Comparison of ENCODE assay signal across 8 cellular contexts in genomic region chr1:156496211-156496761, GRCh38.
DNase-seq lines count a peak whose midpoint lies in the region; ATAC-seq lines count a peak whose summit lies in the region.

No MANE protein-coding gene starts in this region.

- H3K4me3 ChIP-seq in ACC112 (ENCODE audit: low read depth, low read length) (peak overlapping the region; percentile 46), adipocyte (ENCODE audit: low read length) (peak overlapping the region; percentile 57), muscle layer of colon (ENCODE audit: low read depth in 1 of 2, low read length in 2 of 2) (peak overlapping the region; percentile 13 to 87)

- no peaks in the 10 kb centered on the region for H3K36me3 ChIP-seq in ACC112 (ENCODE audit: insufficient read depth, low read length)
- peaks cover 6% of the 10 kb centered on the region for H3K36me3 ChIP-seq in adipocyte (ENCODE audit: control insufficient read depth, insufficient read depth, low read length, severe bottlenecking)
- peaks cover 7% of the 10 kb centered on the region for H3K36me3 ChIP-seq in muscle layer of colon (ENCODE audit: insufficient read depth, low read length)

- H3K4me1 ChIP-seq in ACC112 (ENCODE audit: control insufficient read depth, insufficient read depth, low read length, unreplicated experiment), result peaks cover 50% of the 10 kb centered on the region
- H3K4me1 ChIP-seq in adipocyte (ENCODE audit: control insufficient read depth, insufficient read depth, low read length), result peaks cover 76% of the 10 kb centered on the region
- H3K4me1 ChIP-seq in muscle layer of colon (ENCODE audit: insufficient read depth, low read length), result peaks cover 80% of the 10 kb centered on the region

- H3K9ac ChIP-seq in adipocyte (ENCODE audit: low read length), result peak overlapping the region; percentile 24
- H3K9ac ChIP-seq in muscle layer of colon (ENCODE audit: low read length), result peak overlapping the region; percentile 50

- H3K27me3 ChIP-seq in ACC112 (ENCODE audit: insufficient read depth, low read length) (no peaks in the 10 kb centered on the region), adipocyte (replicated peaks; ENCODE audit: control insufficient read depth, insufficient read depth, low read length) (no peaks in the 10 kb centered on the region), muscle layer of colon (ENCODE audit: control insufficient read depth in 1 of 2, insufficient read depth in 2 of 2, low read length in 2 of 2) (no peaks in the 10 kb centered on the region)

- peak overlapping the region; percentile 40 for H3K27ac ChIP-seq in ACC112 (ENCODE audit: low read depth, low read length)
- peak overlapping the region; percentile 78 for H3K27ac ChIP-seq in muscle layer of colon (ENCODE audit: low read depth, low read length)

- H3K9me3 ChIP-seq in adipocyte (ENCODE audit: control insufficient read depth, low read length) (no peaks in the 10 kb centered on the region), muscle layer of colon (ENCODE audit: low read length) (no peaks in the 10 kb centered on the region)

- no peak overlapping the region for H2AFZ ChIP-seq in ACC112 (ENCODE audit: low read length, unreplicated experiment)

- ATAC-seq in GM21723 (IDR thresholded peaks at IDR 0.05; ENCODE audit: unreplicated experiment) (peak; percentile 25), HG02840 (IDR thresholded peaks at IDR 0.05; ENCODE audit: low FRiP score, unreplicated experiment) (no peak), GM21825 (IDR thresholded peaks at IDR 0.05; ENCODE audit: unreplicated experiment) (no peak)

- H3K79me2 ChIP-seq in ACC112 (ENCODE audit: control insufficient read depth, insufficient read depth, low read length, unreplicated experiment), result peaks cover 92% of the 10 kb centered on the region

- DNase-seq in adipocyte (ENCODE audit: low read depth) (peak; percentile 35), NCI-H187 (lab: John Stamatoyannopoulos, UW) (no peak)
- DNase-seq in stimulated activated naive CD4-positive, alpha-beta T cell treated with Interleukin-2 at 50 U/mL for 16 hours (lab: John Stamatoyannopoulos, UW), result no peak
